In genomic region chr7:12686234-12686893, GRCh38 we compare ENCODE assay signal across 8 cellular contexts. TPM values are rescaled to one million over a fixed set of nuclear protein-coding genes. Genes with fewer than 3 reads are reported as not detected.
DNase-seq lines count a peak whose midpoint lies in the region; ATAC-seq and TF ChIP-seq lines count a peak whose summit lies in the region.

No MANE protein-coding gene starts in this region.

- peak; percentile 91 for DNase-seq in AG10803 (ENCODE audit: low read depth)
- DNase-seq in NCI-H446 (lab: John Stamatoyannopoulos, UW) = peak; percentile 76 to 92
- DNase-seq in activated CD4-positive, alpha-beta T cell treated with anti-CD3 and anti-CD28 coated beads for 4 hours = peak; percentile 87 to 92
- peak; percentile 97 for DNase-seq in colonic mucosa
- DNase-seq in left kidney (ENCODE audit: low read depth, low spot score) = peak; percentile 96
- DNase-seq in stimulated activated CD4-positive, alpha-beta T cell treated with anti-CD3 and anti-CD28 coated beads, Interleukin-2, amount 100 ng/mL, for 24 hours = peak; percentile 92 to 93

- peak overlapping the region; percentile 72 for H3K4me3 ChIP-seq in AG10803 (ENCODE audit: low read length)
- H3K4me3 ChIP-seq in colonic mucosa = peak overlapping the region; percentile 77

- H3K27ac ChIP-seq in colonic mucosa = peak overlapping the region; percentile 90

- H3K4me1 ChIP-seq in colonic mucosa = no peaks in the 10 kb centered on the region

- intact Hi-C loops in colonic mucosa (cut with DNase I) = loop anchor here (5.0 to 10.0 kb wide), 2 partner anchors 238 to 431 kb away; no protein-coding TSS in a partner anchor

- peak; percentile 50 for TF ChIP-seq CTCF in AG10803 (conservative IDR thresholded peaks at IDR 0.05; ENCODE audit: low read length)
- TF ChIP-seq CTCF in colonic mucosa (IDR thresholded peaks at IDR 0.05) = peak; percentile 92

- no peaks in the 10 kb centered on the region for H3K36me3 ChIP-seq in colonic mucosa

- peak overlapping the region; percentile 70 to 89 for H3K9ac ChIP-seq in colonic mucosa (ENCODE audit: low read depth in 2 of 2, low read length in 2 of 2)

- H3K27me3 ChIP-seq in colonic mucosa = no peaks in the 10 kb centered on the region

- H3K9me3 ChIP-seq in colonic mucosa = no peaks in the 10 kb centered on the region

- ATAC-seq in GM19035 (IDR thresholded peaks at IDR 0.05; ENCODE audit: unreplicated experiment) = peak; percentile 84
- ATAC-seq in HG03354 (IDR thresholded peaks at IDR 0.05; ENCODE audit: poor library complexity, severe bottlenecking, unreplicated experiment) = peak; percentile 88

RNA-seq across cellular contexts. Expression of gene ARL4A, which starts 1.1 kb away (rescaled TPM):
- 10 to 100 TPM; 27.5 to 88.8 TPM for total RNA-seq in colonic mucosa

Comparison
In these comparisons a context has a peak if more than half of its experiments do, and no peak if none do; other contexts are left out.
1. Peak in every context shown above with its lines: DNase-seq, ATAC-seq, H3K4me3 ChIP-seq and H3K27ac ChIP-seq.